ENCODE assay signal across 8 cellular contexts in the genomic region with DNA sequence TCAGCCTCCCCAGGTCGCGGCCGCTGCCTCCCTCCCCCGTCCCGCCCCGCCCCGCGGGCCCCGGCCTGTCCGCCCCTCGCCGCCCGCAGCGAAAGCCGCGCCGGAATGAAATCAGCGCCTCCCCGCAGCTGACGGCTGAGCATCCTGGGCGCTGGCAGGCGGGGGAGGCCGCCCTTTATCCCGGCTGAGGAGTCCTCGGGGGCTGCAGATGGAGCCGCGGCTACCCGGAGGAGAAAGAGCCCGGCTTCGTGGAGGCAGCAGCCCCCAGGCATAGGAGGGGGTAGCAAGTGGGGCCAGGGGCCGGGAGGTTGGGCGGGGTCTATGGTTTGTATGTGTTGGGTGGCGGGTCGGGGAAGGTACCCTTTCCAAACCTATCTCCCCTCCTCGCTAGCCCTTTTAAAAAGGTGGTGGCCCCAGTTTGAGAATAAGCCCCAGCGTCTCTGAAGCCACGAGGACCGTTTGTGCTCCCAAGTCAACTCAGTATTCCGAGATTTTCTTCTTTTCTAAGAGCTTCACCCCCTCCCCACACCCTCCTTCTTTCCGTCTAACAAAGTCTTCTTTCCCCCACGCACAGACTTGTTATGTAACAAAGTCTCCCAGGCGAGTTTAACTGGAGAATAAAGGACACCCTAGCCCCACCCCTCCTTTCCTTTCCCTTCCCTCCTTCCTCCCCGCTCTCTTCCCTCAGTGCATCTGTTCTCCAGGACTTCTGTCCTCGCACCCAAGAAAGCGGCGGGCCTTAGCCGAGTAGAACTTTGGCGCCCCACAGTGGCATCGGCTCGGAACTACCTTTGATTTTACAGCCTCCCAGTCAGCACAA. TPM values are rescaled to one million over a fixed set of nuclear protein-coding genes. Genes with fewer than 3 reads are reported as not detected.
A peak's percentile ranks its signal among the peaks of the same experiment; 100 is the strongest.
DNase-seq lines count a peak whose midpoint lies in the region; ATAC-seq and TF ChIP-seq lines count a peak whose summit lies in the region.

No MANE protein-coding gene starts in this region.

- peaks cover 10% of the 10 kb centered on the region for H3K4me1 Mint-ChIP-seq in activated T-helper 1 cell treated with anti-CD3 and anti-CD28 coated beads, Interleukin-12 subunit alpha, Interleukin-12 subunit beta, Interleukin-2, Interleukin-4 antibody, amounts not matched to agents 30 ng/mL and 10 ng/mL and 1 ng/mL, durations not matched to agents 14 hours and 24 hours and 36 hours (ENCODE audit: low read depth)
- H3K4me1 Mint-ChIP-seq in nephron progenitor cell, result peaks cover 46% of the 10 kb centered on the region

- WGBS in testis, 2 donors, result 0 to 2% methylated on average over 44 to 46 of the region's 50 CpGs

- H3K4me3 ChIP-seq in Jurkat, Clone E6-1 (ENCODE audit: low read length), result peak overlapping the region; percentile 28
- no peak overlapping the region for H3K4me3 ChIP-seq in PC-3 (ENCODE audit: low read length)
- H3K4me3 ChIP-seq in testis, result peak overlapping the region in 1 of 2 donors; percentile 29

- intact Hi-C loops in PC-3 (cut with micrococcal nuclease) (loop anchor here (1.0 to 5.0 kb wide), 4 partner anchors 77 to 1348 kb away; no protein-coding TSS in a partner anchor), testis (cut with DNase I; ENCODE audit: low total_unique reads) (no loop called here)
- intact Hi-C loops in activated T-helper 1 cell treated with anti-CD3 and anti-CD28 coated beads, Interleukin-12 subunit alpha, Interleukin-12 subunit beta, Interleukin-2, Interleukin-4 antibody, amounts not matched to agents 30 ng/mL and 10 ng/mL and 1 ng/mL, durations not matched to agents 14 hours and 24 hours and 36 hours (cut with micrococcal nuclease), result loop anchor here (2.0 to 5.0 kb wide), 3 partner anchors 77 to 1178 kb away; no protein-coding TSS in a partner anchor

- no peaks in the 10 kb centered on the region for H3K9me2 ChIP-seq in PC-3 (replicated peaks; ENCODE audit: low read length)

- DNase-seq in DMS79 treated with DMSO at 0.1 percent for 48 hours (lab: John Stamatoyannopoulos, UW) (peak; percentile 86), PC-3 (peak; percentile 74), fibroblast of peridontal ligament (ENCODE audit: extremely low read depth) (peak; percentile 82), nephron progenitor cell (peak; percentile 90), testis (peak; percentile 89)
- peak; percentile 54 for DNase-seq in Jurkat, Clone E6-1 (ENCODE audit: low read depth, low spot score)
- peak; percentile 43 for DNase-seq in activated T-helper 1 cell treated with anti-CD3 and anti-CD28 coated beads, Interleukin-12 subunit alpha, Interleukin-12 subunit beta, Interleukin-2, Interleukin-4 antibody, amounts not matched to agents 30 ng/mL and 10 ng/mL and 1 ng/mL, durations not matched to agents 14 hours and 24 hours and 36 hours (ENCODE audit: low spot score)

- no peak overlapping the region for H2AFZ ChIP-seq in PC-3 (ENCODE audit: low read length)

- H3K27me3 ChIP-seq in PC-3 (ENCODE audit: low read length) (peaks cover 53% of the 10 kb centered on the region), testis (no peaks in the 10 kb centered on the region)

- no peaks in the 10 kb centered on the region for H3K9me3 Mint-ChIP-seq in activated T-helper 1 cell treated with anti-CD3 and anti-CD28 coated beads, Interleukin-12 subunit alpha, Interleukin-12 subunit beta, Interleukin-2, Interleukin-4 antibody, amounts not matched to agents 30 ng/mL and 10 ng/mL and 1 ng/mL, durations not matched to agents 14 hours and 24 hours and 36 hours
- H3K9me3 Mint-ChIP-seq in nephron progenitor cell, result no peaks in the 10 kb centered on the region

- no TSS peak for BruUV-seq in PC-3 (replicated peaks; lab: Mats Ljungman, UMichigan)

- H3K9me3 ChIP-seq in PC-3 (ENCODE audit: low read length) (no peaks in the 10 kb centered on the region), testis (no peaks in the 10 kb centered on the region)

- peak overlapping the region; percentile 46 for H3K4me3 Mint-ChIP-seq in activated T-helper 1 cell treated with anti-CD3 and anti-CD28 coated beads, Interleukin-12 subunit alpha, Interleukin-12 subunit beta, Interleukin-2, Interleukin-4 antibody, amounts not matched to agents 30 ng/mL and 10 ng/mL and 1 ng/mL, durations not matched to agents 14 hours and 24 hours and 36 hours
- peak overlapping the region; percentile 81 for H3K4me3 Mint-ChIP-seq in nephron progenitor cell

- H3F3A ChIP-seq in PC-3 (ENCODE audit: low read length, unreplicated experiment), result no peaks in the 10 kb centered on the region

- CTCF ChIA-PET in PC-3 (lab: Charles Lee), result interaction anchor here (0.6 kb wide), 2 partner anchors 214 to 1345 kb away, joined by 3 to 4 read pairs; no protein-coding TSS in a partner anchor

- peak; percentile 81 for TF ChIP-seq CTCF in PC-3 (conservative IDR thresholded peaks at IDR 0.05; ENCODE audit: low read depth, low read length)
- TF ChIP-seq CTCF in nephron progenitor cell (IDR thresholded peaks at IDR 0.05), result peak; percentile 86
- peak in 2 of 3 experiments; percentile 74 to 78 for TF ChIP-seq CTCF in testis (IDR thresholded peaks at IDR 0.05)

- peaks cover 4% of the 10 kb centered on the region for H3K36me3 Mint-ChIP-seq in activated T-helper 1 cell treated with anti-CD3 and anti-CD28 coated beads, Interleukin-12 subunit alpha, Interleukin-12 subunit beta, Interleukin-2, Interleukin-4 antibody, amounts not matched to agents 30 ng/mL and 10 ng/mL and 1 ng/mL, durations not matched to agents 14 hours and 24 hours and 36 hours (ENCODE audit: low read depth)
- no peaks in the 10 kb centered on the region for H3K36me3 Mint-ChIP-seq in nephron progenitor cell (ENCODE audit: low read depth)

- POLR2A ChIA-PET in PC-3 (lab: Charles Lee; ENCODE audit: unreplicated experiment), result no interaction called here

- H3K4me1 ChIP-seq in PC-3 (ENCODE audit: insufficient read depth, low read length) (no peaks in the 10 kb centered on the region), testis (peaks cover 8% of the 10 kb centered on the region)

- no peak overlapping the region for H3K9ac ChIP-seq in PC-3 (ENCODE audit: low read length)

- ATAC-seq in GM21619 (IDR thresholded peaks at IDR 0.05; ENCODE audit: unreplicated experiment), result peak; percentile 57
- ATAC-seq in PC-3, result peak; percentile 79

- H3K27me3 Mint-ChIP-seq in activated T-helper 1 cell treated with anti-CD3 and anti-CD28 coated beads, Interleukin-12 subunit alpha, Interleukin-12 subunit beta, Interleukin-2, Interleukin-4 antibody, amounts not matched to agents 30 ng/mL and 10 ng/mL and 1 ng/mL, durations not matched to agents 14 hours and 24 hours and 36 hours (ENCODE audit: insufficient read depth), result peaks cover 81% of the 10 kb centered on the region
- peaks cover 81% of the 10 kb centered on the region for H3K27me3 Mint-ChIP-seq in nephron progenitor cell (ENCODE audit: low read depth, poor library complexity)

- H3K36me3 ChIP-seq in PC-3 (ENCODE audit: low read depth, low read length) (no peaks in the 10 kb centered on the region), testis (ENCODE audit: low read depth, missing control alignments) (no peaks in the 10 kb centered on the region)

- H3K27ac Mint-ChIP-seq in activated T-helper 1 cell treated with anti-CD3 and anti-CD28 coated beads, Interleukin-12 subunit alpha, Interleukin-12 subunit beta, Interleukin-2, Interleukin-4 antibody, amounts not matched to agents 30 ng/mL and 10 ng/mL and 1 ng/mL, durations not matched to agents 14 hours and 24 hours and 36 hours, result peak overlapping the region; percentile 48
- no peak overlapping the region for H3K27ac Mint-ChIP-seq in nephron progenitor cell

- H3K27ac ChIP-seq in PC-3 (ENCODE audit: low read length), result no peak overlapping the region
- no peak overlapping the region for H3K27ac ChIP-seq in testis

- no peaks in the 10 kb centered on the region for H3K79me2 ChIP-seq in PC-3 (ENCODE audit: low read length)

- H4K20me1 ChIP-seq in PC-3 (ENCODE audit: low read length), result no peaks in the 10 kb centered on the region

- H3K4me2 ChIP-seq in PC-3 (ENCODE audit: low read length), result peak overlapping the region; percentile 49; the same call in 1 of the 2 replicates

- no peak for TF ChIP-seq POLR2A in testis (IDR thresholded peaks at IDR 0.05)

RNA-seq across cellular contexts. Expression of gene POU3F2, which starts 11.0 kb away (rescaled TPM):
- polyA plus RNA-seq in Jurkat, Clone E6-1 (2012; ENCODE audit: insufficient read depth, insufficient read length), result 13.2 TPM
- 0.07 and 0.12 TPM in 2 replicates for total RNA-seq in PC-3 (2014; rRNA removed)
- not detected in 2 replicates for total RNA-seq in activated T-helper 1 cell treated with anti-CD3 and anti-CD28 coated beads, Interleukin-12 subunit alpha, Interleukin-12 subunit beta, Interleukin-2, Interleukin-4 antibody, amounts not matched to agents 30 ng/mL and 10 ng/mL and 1 ng/mL, durations not matched to agents 14 hours and 24 hours and 36 hours
- under 1 TPM; 0.31 TPM for total RNA-seq in testis
- 0.32 TPM for polyA plus RNA-seq in testis (ENCODE audit: insufficient read depth, low read depth, low replicate concordance)
